In genomic region chr6:29509239-29509638, GRCh38 we compare ENCODE assay signal across 14 cellular contexts. TPM values are rescaled to one million over a fixed set of nuclear protein-coding genes. Genes with fewer than 3 reads are reported as not detected.
DNase-seq lines count a peak whose midpoint lies in the region; ATAC-seq and TF ChIP-seq lines count a peak whose summit lies in the region.
"Had no signal": no experiment of that assay in that cellular context is flagged by ENCODE, and none has a peak within 500 bp of the region (broad histone marks: within the 10 kb centered on the region; RNA-seq: fewer than 3 reads in every experiment).

No MANE protein-coding gene starts in this region.

- no peak for ATAC-seq in activated CD8-positive, alpha-beta memory T cell treated with anti-CD3 and anti-CD28 coated beads, Interleukin-2, amount 10 ng/mL, durations not matched to agents 7 days and 5 days
- ATAC-seq in GM21529 (IDR thresholded peaks at IDR 0.05; ENCODE audit: unreplicated experiment) (peak; percentile 82), HG03108 (IDR thresholded peaks at IDR 0.05; ENCODE audit: unreplicated experiment) (peak; percentile 78), Right ventricle myocardium superior (ENCODE audit: poor library complexity) (no peak)
- ATAC-seq: SK-N-SH treated with all-trans-retinoic acid at 6 μM for 48 hours had no signal

- H3K27me3 Mint-ChIP-seq in activated CD8-positive, alpha-beta memory T cell treated with anti-CD3 and anti-CD28 coated beads, Interleukin-2, amount 10 ng/mL, durations not matched to agents 7 days and 5 days = peaks cover 8% of the 10 kb centered on the region
- peaks cover 5% of the 10 kb centered on the region for H3K27me3 Mint-ChIP-seq in osteocyte (ENCODE audit: unreplicated experiment)
- H3K27me3 Mint-ChIP-seq: activated naive CD4-positive, alpha-beta T cell treated with anti-CD3 and anti-CD28 coated beads, Interleukin-2, amount 50 U/mL, for 24 hours had no signal

- no peak overlapping the region for H3K4me3 Mint-ChIP-seq in activated CD8-positive, alpha-beta memory T cell treated with anti-CD3 and anti-CD28 coated beads, Interleukin-2, amount 10 ng/mL, durations not matched to agents 7 days and 5 days
- no peak overlapping the region for H3K4me3 Mint-ChIP-seq in osteocyte (ENCODE audit: unreplicated experiment)
- H3K4me3 Mint-ChIP-seq: activated naive CD4-positive, alpha-beta T cell treated with anti-CD3 and anti-CD28 coated beads, Interleukin-2, amount 50 U/mL, for 24 hours; nephron had no signal

- TF ChIP-seq CTCF in osteocyte (IDR thresholded peaks at IDR 0.05) = no peak

- peaks cover 26% of the 10 kb centered on the region for H3K4me1 Mint-ChIP-seq in activated CD8-positive, alpha-beta memory T cell treated with anti-CD3 and anti-CD28 coated beads, Interleukin-2, amount 10 ng/mL, durations not matched to agents 7 days and 5 days
- H3K4me1 Mint-ChIP-seq in osteocyte (ENCODE audit: unreplicated experiment) = no peaks in the 10 kb centered on the region
- H3K4me1 Mint-ChIP-seq: activated naive CD4-positive, alpha-beta T cell treated with anti-CD3 and anti-CD28 coated beads, Interleukin-2, amount 50 U/mL, for 24 hours; nephron had no signal

- H3K9me3 Mint-ChIP-seq in activated CD8-positive, alpha-beta memory T cell treated with anti-CD3 and anti-CD28 coated beads, Interleukin-2, amount 10 ng/mL, durations not matched to agents 7 days and 5 days (ENCODE audit: low read depth) = no peaks in the 10 kb centered on the region
- no peaks in the 10 kb centered on the region for H3K9me3 Mint-ChIP-seq in osteocyte (ENCODE audit: unreplicated experiment)
- H3K9me3 Mint-ChIP-seq: activated naive CD4-positive, alpha-beta T cell treated with anti-CD3 and anti-CD28 coated beads, Interleukin-2, amount 50 U/mL, for 24 hours; nephron had no signal

- intact Hi-C loops in Right ventricle myocardium superior (cut with DNase I) = no loop called here

- peak; percentile 42 for DNase-seq in activated CD8-positive, alpha-beta memory T cell treated with anti-CD3 and anti-CD28 coated beads, Interleukin-2, amount 10 ng/mL, durations not matched to agents 7 days and 5 days
- no peak for DNase-seq in activated CD8-positive, alpha-beta memory T cell treated with anti-CD3 and anti-CD28 coated beads for 24 hours
- peak; percentile 73 for DNase-seq in osteocyte (ENCODE audit: extremely low spot score, unreplicated experiment)
- DNase-seq in OCI-M1 (lab: John Stamatoyannopoulos, UW) = no peak
- no peak for DNase-seq in A172 (ENCODE audit: low spot score)
- no peak for DNase-seq in Right ventricle myocardium superior
- DNase-seq: activated CD4-positive, alpha-beta T cell treated with anti-CD3 and anti-CD28 coated beads, Interleukin-2, amount 50 U/mL, for 4 hours; NCI-H1417; NCI-H774 had no signal

- CTCF ChIA-PET in activated CD8-positive, alpha-beta memory T cell treated with anti-CD3 and anti-CD28 coated beads, Interleukin-2, amount 10 ng/mL, durations not matched to agents 7 days and 5 days (lab: Charles Lee) = no interaction called here

- H3K36me3 Mint-ChIP-seq in activated CD8-positive, alpha-beta memory T cell treated with anti-CD3 and anti-CD28 coated beads, Interleukin-2, amount 10 ng/mL, durations not matched to agents 7 days and 5 days = no peaks in the 10 kb centered on the region
- no peaks in the 10 kb centered on the region for H3K36me3 Mint-ChIP-seq in osteocyte (ENCODE audit: unreplicated experiment)
- H3K36me3 Mint-ChIP-seq: activated naive CD4-positive, alpha-beta T cell treated with anti-CD3 and anti-CD28 coated beads, Interleukin-2, amount 50 U/mL, for 24 hours had no signal

- no peak overlapping the region for H3K27ac Mint-ChIP-seq in activated CD8-positive, alpha-beta memory T cell treated with anti-CD3 and anti-CD28 coated beads, Interleukin-2, amount 10 ng/mL, durations not matched to agents 7 days and 5 days
- no peak overlapping the region for H3K27ac Mint-ChIP-seq in osteocyte (ENCODE audit: unreplicated experiment)
- H3K27ac Mint-ChIP-seq: activated naive CD4-positive, alpha-beta T cell treated with anti-CD3 and anti-CD28 coated beads, Interleukin-2, amount 50 U/mL, for 24 hours; nephron had no signal

RNA-seq across cellular contexts. Expression of gene MAS1L, which starts 21.5 kb away (rescaled TPM):
- total RNA-seq in activated CD8-positive, alpha-beta memory T cell treated with anti-CD3 and anti-CD28 coated beads, Interleukin-2, amount 10 ng/mL, durations not matched to agents 7 days and 5 days = not detected
- total RNA-seq in osteocyte (not detected in 2 replicates), Right ventricle myocardium superior (not detected)
- total RNA-seq in A172 (2014; rRNA removed; shearing (Covaris generic)) = not detected in 2 replicates

RNA-seq across cellular contexts. Expression of gene UBD, which starts 50.3 kb away (rescaled TPM):
- 1 to 10 TPM in 1 of 2 experiments, not detected in 1; 1.6 TPM for total RNA-seq in activated CD8-positive, alpha-beta memory T cell treated with anti-CD3 and anti-CD28 coated beads, Interleukin-2, amount 10 ng/mL, durations not matched to agents 7 days and 5 days
- total RNA-seq in osteocyte (not detected in 2 replicates), Right ventricle myocardium superior (0.35 TPM)
- total RNA-seq in A172 (2014; rRNA removed; shearing (Covaris generic)) = not detected in 2 replicates

RNA-seq across cellular contexts. Expression of gene OR2H1, which starts 52.3 kb away (rescaled TPM):
- not detected for total RNA-seq in activated CD8-positive, alpha-beta memory T cell treated with anti-CD3 and anti-CD28 coated beads, Interleukin-2, amount 10 ng/mL, durations not matched to agents 7 days and 5 days
- total RNA-seq in osteocyte = not detected in 2 replicates
- total RNA-seq in A172 (2014; rRNA removed; shearing (Covaris generic)) = not detected in 2 replicates
- total RNA-seq in Right ventricle myocardium superior = not detected

RNA-seq across cellular contexts. Expression of gene OR11A1, which starts 52.4 kb away (rescaled TPM):
- total RNA-seq in activated CD8-positive, alpha-beta memory T cell treated with anti-CD3 and anti-CD28 coated beads, Interleukin-2, amount 10 ng/mL, durations not matched to agents 7 days and 5 days = not detected
- total RNA-seq in osteocyte (not detected in 2 replicates), Right ventricle myocardium superior (not detected)
- total RNA-seq in A172 (2014; rRNA removed; shearing (Covaris generic)) = not detected in 2 replicates

Comparison
In these comparisons a context has a peak if more than half of its experiments do, and no peak if none do; other contexts are left out.
1. DNase-seq: peak in activated CD8-positive, alpha-beta memory T cell treated with anti-CD3 and anti-CD28 coated beads, Interleukin-2, amount 10 ng/mL, durations not matched to agents 7 days and 5 days (single experiment) and osteocyte (single experiment); none in activated CD8-positive, alpha-beta memory T cell treated with anti-CD3 and anti-CD28 coated beads for 24 hours (single experiment), OCI-M1 (single experiment), A172 (single experiment) and Right ventricle myocardium superior (single experiment).
2. ATAC-seq: peak in GM21529 (single experiment) and HG03108 (single experiment); none in activated CD8-positive, alpha-beta memory T cell treated with anti-CD3 and anti-CD28 coated beads, Interleukin-2, amount 10 ng/mL, durations not matched to agents 7 days and 5 days (single experiment) and Right ventricle myocardium superior (single experiment).